ENCODE assay signal across 15 cellular contexts in genomic region chr3:66425032-66425431, GRCh38.
DNase-seq lines count a peak whose midpoint lies in the region; ATAC-seq and TF ChIP-seq lines count a peak whose summit lies in the region.
"Had no signal": no experiment of that assay in that cellular context is flagged by ENCODE, and none has a peak within 500 bp of the region (broad histone marks: within the 10 kb centered on the region; RNA-seq: fewer than 3 reads in every experiment).

No MANE protein-coding gene starts in this region.

- H3F3A ChIP-seq in GM23338 (replicated peaks; ENCODE audit: low read depth): no peaks in the 10 kb centered on the region

- H3K9me3 Mint-ChIP-seq in activated T-cell treated with anti-CD3 and anti-CD28 coated beads, Interleukin-2, amount 50 U/mL, for 24 hours: peaks cover 23% of the 10 kb centered on the region
- H3K9me3 Mint-ChIP-seq in progenitor cell of endocrine pancreas (ENCODE audit: low read depth) (peaks cover 24% of the 10 kb centered on the region), GM23338 (peaks cover 42% of the 10 kb centered on the region)

- H3K4me1 ChIP-seq in left ventricle myocardium inferior (peaks cover 66% of the 10 kb centered on the region), uterus (peaks cover 16 to 32% of the 10 kb centered on the region in 2 donors), GM23338 (ENCODE audit: insufficient read depth) (peaks cover 25% of the 10 kb centered on the region)

- H3K27ac ChIP-seq in left ventricle myocardium inferior (replicated peaks): peak overlapping the region; percentile 79
- H3K27ac ChIP-seq in uterus: peak overlapping the region; percentile 71 to 81
- no peak overlapping the region for H3K27ac ChIP-seq in GM23338 (ENCODE audit: low read depth)
- H3K27ac ChIP-seq: 22Rv1, GM23248 had no signal

- H3K36me3 Mint-ChIP-seq in activated T-cell treated with anti-CD3 and anti-CD28 coated beads, Interleukin-2, amount 50 U/mL, for 24 hours (ENCODE audit: low read depth): peaks cover 55% of the 10 kb centered on the region
- H3K36me3 Mint-ChIP-seq in progenitor cell of endocrine pancreas (ENCODE audit: insufficient read depth) (peaks cover 33% of the 10 kb centered on the region), GM23338 (ENCODE audit: low read depth) (peaks cover 75% of the 10 kb centered on the region)

- no peaks in the 10 kb centered on the region for H3K9me2 ChIP-seq in GM23338 (ENCODE audit: insufficient read depth)

- H3K4me3 ChIP-seq in left ventricle myocardium inferior (no peak overlapping the region), uterus (no peak overlapping the region), GM23338 (no peak overlapping the region)
- H3K4me3 ChIP-seq: GM23248 had no signal

- H3K27me3 Mint-ChIP-seq in activated T-cell treated with anti-CD3 and anti-CD28 coated beads, Interleukin-2, amount 50 U/mL, for 24 hours: no peaks in the 10 kb centered on the region
- H3K27me3 Mint-ChIP-seq in progenitor cell of endocrine pancreas (no peaks in the 10 kb centered on the region), GM23338 (ENCODE audit: insufficient read depth, low read depth, poor library complexity) (peaks cover 5% of the 10 kb centered on the region)
- H3K27me3 Mint-ChIP-seq: activated B cell treated with CpG ODN at 0.5 μM for 24 hours; stimulated activated memory B cell treated with anti-CD40 and anti-IgM and Interleukin-4, amounts not matched to agents 10 μg/mL and 1 μg/mL and 100 μg/mL, for 72 hours; T-cell had no signal

- peak overlapping the region; percentile 15 for H3K27ac Mint-ChIP-seq in activated T-cell treated with anti-CD3 and anti-CD28 coated beads, Interleukin-2, amount 50 U/mL, for 24 hours
- H3K27ac Mint-ChIP-seq in progenitor cell of endocrine pancreas: peak overlapping the region; percentile 3
- no peak overlapping the region for H3K27ac Mint-ChIP-seq in GM23338
- H3K27ac Mint-ChIP-seq: activated B cell treated with CpG ODN at 0.5 μM for 24 hours; natural killer cell; stimulated activated memory B cell treated with anti-CD40 and anti-IgM and Interleukin-4, amounts not matched to agents 10 μg/mL and 1 μg/mL and 100 μg/mL, for 72 hours; T-cell had no signal

- DNase-seq in activated T-cell treated with anti-CD3 and anti-CD28 coated beads, Interleukin-2, amount 50 U/mL, for 24 hours: no peak
- DNase-seq in activated T-cell treated with anti-CD3 and anti-CD28 coated beads, Interleukin-2, amount 50 U/mL, for 1 hour: no peak
- peak; percentile 79 for DNase-seq in left ventricle myocardium inferior
- DNase-seq in progenitor cell of endocrine pancreas (ENCODE audit: low spot score, unreplicated experiment): no peak
- peak; percentile 72 to 83 for DNase-seq in uterus
- DNase-seq in GM10248 (ENCODE audit: extremely low spot score): no peak
- no peak for DNase-seq in GM23338 (ENCODE audit: low spot score)
- DNase-seq in stimulated activated CD4-positive, alpha-beta T cell treated with anti-CD3 and anti-CD28 coated beads, Interleukin-15, amount 100 ng/mL, for 24 hours: no peak
- DNase-seq: activated B cell treated with CpG ODN at 0.5 μM for 24 hours; activated effector memory CD4-positive, alpha-beta T cell treated with anti-CD3 and anti-CD28 coated beads, Interleukin-2, amount 50 U/mL, for 16 hours; GM23248; natural killer cell; T-cell had no signal

- intact Hi-C loops in left ventricle myocardium inferior (cut with micrococcal nuclease) (no loop called here), uterus (cut with DNase I; ENCODE audit: low total_unique reads) (no loop called here)

- no peak for TF ChIP-seq CTCF in left ventricle myocardium inferior (IDR thresholded peaks at IDR 0.05; ENCODE audit: borderline replicate concordance)
- no peak for TF ChIP-seq CTCF in progenitor cell of endocrine pancreas (IDR thresholded peaks at IDR 0.05; ENCODE audit: unreplicated experiment)
- no peak for TF ChIP-seq CTCF in uterus (IDR thresholded peaks at IDR 0.05)
- no peak for TF ChIP-seq CTCF in GM10248 (IDR thresholded peaks at IDR 0.05; ENCODE audit: control extremely low read depth, extremely low read depth, low read depth, missing control alignments)
- TF ChIP-seq CTCF in GM23338 (conservative IDR thresholded peaks at IDR 0.05; ENCODE audit: low read depth in 2 of 2): no peak

- CTCF ChIA-PET in GM10248 (lab: Yijun Ruan, JAX): interaction anchor here (0.9 to 3.0 kb wide), 7 partner anchors 9 to 397 kb away, joined by 3 to 15 read pairs (median 4); no protein-coding TSS in a partner anchor

- H3K27me3 ChIP-seq in left ventricle myocardium inferior (ENCODE audit: low read depth) (no peaks in the 10 kb centered on the region), uterus (no peaks in the 10 kb centered on the region), GM23338 (ENCODE audit: insufficient read depth) (no peaks in the 10 kb centered on the region)

- H3K4me1 Mint-ChIP-seq in activated T-cell treated with anti-CD3 and anti-CD28 coated beads, Interleukin-2, amount 50 U/mL, for 24 hours (ENCODE audit: low read depth): peaks cover 47% of the 10 kb centered on the region
- H3K4me1 Mint-ChIP-seq in progenitor cell of endocrine pancreas (ENCODE audit: low read depth) (peaks cover 10% of the 10 kb centered on the region), GM23338 (peaks cover 51% of the 10 kb centered on the region)
- H3K4me1 Mint-ChIP-seq: activated B cell treated with CpG ODN at 0.5 μM for 24 hours; stimulated activated memory B cell treated with anti-CD40 and anti-IgM and Interleukin-4, amounts not matched to agents 10 μg/mL and 1 μg/mL and 100 μg/mL, for 72 hours had no signal

- H3K79me2 ChIP-seq in GM23338 (replicated peaks; ENCODE audit: insufficient read depth): peaks cover 100% of the 10 kb centered on the region

- H3K4me3 Mint-ChIP-seq in activated T-cell treated with anti-CD3 and anti-CD28 coated beads, Interleukin-2, amount 50 U/mL, for 24 hours: no peak overlapping the region
- no peak overlapping the region for H3K4me3 Mint-ChIP-seq in progenitor cell of endocrine pancreas (ENCODE audit: low read depth)
- H3K4me3 Mint-ChIP-seq in GM23338: no peak overlapping the region
- H3K4me3 Mint-ChIP-seq: activated B cell treated with CpG ODN at 0.5 μM for 24 hours; natural killer cell; stimulated activated memory B cell treated with anti-CD40 and anti-IgM and Interleukin-4, amounts not matched to agents 10 μg/mL and 1 μg/mL and 100 μg/mL, for 72 hours; T-cell had no signal

- H3K4me2 ChIP-seq in GM23338: no peak overlapping the region

- POLR2A ChIA-PET in GM10248 (lab: Yijun Ruan, JAX): no interaction called here

- H3K9me3 ChIP-seq in left ventricle myocardium inferior (replicated peaks) (peaks cover 10% of the 10 kb centered on the region), uterus (no peaks in the 10 kb centered on the region)

- no peak for ATAC-seq in GM23338
- ATAC-seq: natural killer cell; stimulated activated memory B cell treated with anti-CD40 and anti-IgM and Interleukin-4, amounts not matched to agents 10 μg/mL and 1 μg/mL and 100 μg/mL, for 72 hours; T-cell had no signal

- H2AFZ ChIP-seq in GM23338: no peak overlapping the region
- H2AFZ ChIP-seq: GM23248 had no signal

- H3K36me3 ChIP-seq in left ventricle myocardium inferior: no peaks in the 10 kb centered on the region
- no peaks in the 10 kb centered on the region for H3K36me3 ChIP-seq in uterus
- peaks cover 29% of the 10 kb centered on the region for H3K36me3 ChIP-seq in GM23338 (ENCODE audit: insufficient read depth)

- no peak for TF ChIP-seq POLR2A in uterus (IDR thresholded peaks at IDR 0.05)

- peaks cover 26% of the 10 kb centered on the region for H4K20me1 ChIP-seq in GM23338 (replicated peaks; ENCODE audit: insufficient read depth)

TF ChIP-seq in GM23338, 12 proteins besides CTCF, POLR2A, EP300 and RAD21 (continues in another document):
- TF ChIP-seq ZNF114 (CRISPR knock-in tag; IDR thresholded peaks at IDR 0.05) (no peak), JUNB (IDR thresholded peaks at IDR 0.05; ENCODE audit: unreplicated experiment) (no peak)

Comparison
In these comparisons a context has a peak if more than half of its experiments do, and no peak if none do; other contexts are left out.
1. DNase-seq: peak in left ventricle myocardium inferior (single experiment) and uterus (2 of 2); none in activated T-cell treated with anti-CD3 and anti-CD28 coated beads, Interleukin-2, amount 50 U/mL, for 24 hours (single experiment), activated T-cell treated with anti-CD3 and anti-CD28 coated beads, Interleukin-2, amount 50 U/mL, for 1 hour (single experiment), progenitor cell of endocrine pancreas (single experiment), GM10248 (single experiment), GM23338 (single experiment) and stimulated activated CD4-positive, alpha-beta T cell treated with anti-CD3 and anti-CD28 coated beads, Interleukin-15, amount 100 ng/mL, for 24 hours (single experiment).